In the genomic region with DNA sequence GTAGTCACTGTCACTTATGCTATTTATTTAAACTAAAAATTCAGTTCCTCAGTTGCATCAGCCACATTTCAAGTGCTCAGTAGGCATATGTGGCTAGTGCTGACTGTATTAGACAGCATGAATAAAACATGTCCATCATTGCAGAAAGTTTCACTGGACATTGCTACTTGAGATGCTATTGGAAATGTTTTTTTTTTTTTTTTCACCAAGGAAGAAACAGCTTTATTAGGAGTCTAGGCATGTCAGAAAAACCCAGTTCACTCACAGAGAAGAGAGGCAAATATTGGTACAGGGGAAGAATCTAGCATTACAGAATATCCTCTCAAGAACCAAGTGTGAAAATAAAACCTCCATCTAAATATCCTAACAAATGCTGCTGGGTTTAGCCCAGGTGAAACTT, we compare ENCODE assay signal across 19 cellular contexts.
"Had no signal": no experiment of that assay in that cellular context is flagged by ENCODE, and none has a peak within 500 bp of the region (broad histone marks: within the 10 kb centered on the region; RNA-seq: fewer than 3 reads in every experiment).

No MANE protein-coding gene starts in this region.

- H3K9me3 ChIP-seq: MG63, SJSA1 had no signal

- H3K36me3 ChIP-seq: SJSA1 had no signal

- H3K4me3 ChIP-seq: MG63, SJSA1, SK-N-MC had no signal

- H3K27me3 ChIP-seq: MG63, SJSA1 had no signal

- H3K27ac ChIP-seq: SJSA1, SK-N-MC had no signal

- DNase-seq: Karpas-422, KG1, MG63, NCI-H1092 treated with DMSO at 0.1 percent for 48 hours, NCI-H1436, NCI-H187, NCI-H2029, NCI-H2081 treated with DMSO at 0.1 percent for 48 hours, NCI-H226, NCI-H446, NCI-H510A, NCI-H524 treated with DMSO at 0.1 percent for 48 hours, NCI-H69, NCI-H774, Right ventricle myocardium superior, RPMI8226, SIG-M5 had no signal

- H3K4me1 ChIP-seq: SJSA1 had no signal
